ENCODE assay signal across 9 cellular contexts in the genomic region with DNA sequence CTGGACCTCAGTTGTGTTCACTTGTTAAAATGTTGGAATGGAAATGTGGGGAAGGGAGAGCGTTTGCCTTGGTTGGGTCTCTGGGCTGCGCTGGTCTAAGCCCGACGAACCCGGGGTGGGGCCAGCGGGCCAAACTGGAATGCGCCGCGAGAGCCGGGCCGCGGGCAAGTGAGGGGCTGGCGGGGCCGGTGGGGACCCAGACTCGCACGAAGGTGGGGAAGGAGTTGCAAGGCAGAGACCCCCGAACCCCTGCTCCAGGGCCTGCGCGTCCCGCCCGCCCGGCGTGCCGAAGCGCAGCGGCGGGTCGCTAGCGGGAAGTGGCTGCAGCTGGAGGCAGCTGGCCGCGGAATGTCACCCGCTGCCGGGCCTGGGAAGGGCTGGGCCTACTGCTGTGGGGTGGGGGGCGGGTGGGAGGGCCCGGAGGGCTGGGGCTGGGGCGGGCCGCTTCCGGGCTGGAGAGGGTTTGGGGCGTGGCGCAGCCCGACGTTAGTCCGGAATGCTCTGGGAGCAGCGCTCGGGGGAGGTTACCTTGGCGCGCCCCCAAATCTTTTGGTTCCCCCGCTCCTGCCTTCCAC.
A peak's percentile ranks its signal among the peaks of the same experiment; 100 is the strongest.
DNase-seq lines count a peak whose midpoint lies in the region; ATAC-seq, FAIRE-seq and TF ChIP-seq lines count a peak whose summit lies in the region.
"Had no signal": no experiment of that assay in that cellular context is flagged by ENCODE, and none has a peak within 500 bp of the region (broad histone marks: within the 10 kb centered on the region; RNA-seq: fewer than 3 reads in every experiment).

No MANE protein-coding gene starts in this region.

- intact Hi-C loops in naive thymus-derived CD4-positive, alpha-beta T cell (cut with micrococcal nuclease): loop anchor here in 1 of 2 donors (5.0 kb wide), 1 partner anchor 49 kb away; no protein-coding TSS in a partner anchor

- H3K4me3 Mint-ChIP-seq in naive thymus-derived CD4-positive, alpha-beta T cell: peak overlapping the region in 9 of 10 donors; percentile 38 to 75 (median 60)
- peak overlapping the region in 1 of 2 donors; percentile 29 for H3K4me3 Mint-ChIP-seq in activated T-cell treated with anti-CD3 and anti-CD28 coated beads, Interleukin-2, amount 50 U/mL, for 72 hours

- H3K27ac ChIP-seq in naive thymus-derived CD4-positive, alpha-beta T cell (ENCODE audit: low read depth, low read length): no peak overlapping the region

- TF ChIP-seq CTCF in AG04449 (IDR thresholded peaks at IDR 0.05; ENCODE audit: insufficient read depth, low read length, missing control alignments) (no peak), foreskin fibroblast (IDR thresholded peaks at IDR 0.05; ENCODE audit: low read depth, low read length) (no peak)

- POLR2A ChIA-PET in AG04449 (lab: Yijun Ruan, JAX): no interaction called here
- POLR2A ChIA-PET in naive thymus-derived CD4-positive, alpha-beta T cell (lab: Charles Lee): no interaction called here

- FAIRE-seq in RCC 7860 (lab: Jason Lieb, UNC): no peak

- H3K9me3 ChIP-seq in naive thymus-derived CD4-positive, alpha-beta T cell (ENCODE audit: control insufficient read depth in 2 of 3, low read length in 3 of 3): no peaks in the 10 kb centered on the region

- no peaks in the 10 kb centered on the region for H3K36me3 Mint-ChIP-seq in naive thymus-derived CD4-positive, alpha-beta T cell
- no peaks in the 10 kb centered on the region for H3K36me3 Mint-ChIP-seq in activated T-cell treated with anti-CD3 and anti-CD28 coated beads, Interleukin-2, amount 50 U/mL, for 72 hours (ENCODE audit: insufficient read depth in 2 of 2)
- H3K36me3 Mint-ChIP-seq: activated naive CD4-positive, alpha-beta T cell treated with anti-CD3 and anti-CD28 coated beads, Interleukin-2, amount 50 U/mL, for 72 hours had no signal

- CTCF ChIA-PET in AG04449 (lab: Yijun Ruan, JAX): interaction anchor here (1.2 to 3.2 kb wide), 7 partner anchors 9 to 257 kb away, joined by 3 to 24 read pairs (median 6); no protein-coding TSS in a partner anchor
- CTCF ChIA-PET in naive thymus-derived CD4-positive, alpha-beta T cell (lab: Charles Lee): no interaction called here

- H3K9me3 Mint-ChIP-seq in naive thymus-derived CD4-positive, alpha-beta T cell: peaks cover 0 to 2% (median 0%) of the 10 kb centered on the region in 11 donors
- H3K9me3 Mint-ChIP-seq in activated T-cell treated with anti-CD3 and anti-CD28 coated beads, Interleukin-2, amount 50 U/mL, for 72 hours: no peaks in the 10 kb centered on the region
- H3K9me3 Mint-ChIP-seq: activated naive CD4-positive, alpha-beta T cell treated with anti-CD3 and anti-CD28 coated beads, Interleukin-2, amount 50 U/mL, for 72 hours had no signal

- H3K27me3 ChIP-seq in naive thymus-derived CD4-positive, alpha-beta T cell (ENCODE audit: control insufficient read depth in 2 of 2, insufficient read depth in 2 of 2, low read length in 2 of 2): no peaks in the 10 kb centered on the region

- no peaks in the 10 kb centered on the region for H3K36me3 ChIP-seq in naive thymus-derived CD4-positive, alpha-beta T cell (ENCODE audit: control insufficient read depth in 2 of 3, insufficient read depth in 3 of 3, low read length in 3 of 3)

- H3K27ac Mint-ChIP-seq in naive thymus-derived CD4-positive, alpha-beta T cell: no peak overlapping the region
- no peak overlapping the region for H3K27ac Mint-ChIP-seq in activated T-cell treated with anti-CD3 and anti-CD28 coated beads, Interleukin-2, amount 50 U/mL, for 72 hours
- H3K27ac Mint-ChIP-seq: activated naive CD4-positive, alpha-beta T cell treated with anti-CD3 and anti-CD28 coated beads, Interleukin-2, amount 50 U/mL, for 72 hours had no signal

- ATAC-seq in naive thymus-derived CD4-positive, alpha-beta T cell: no peak
- ATAC-seq in activated T-cell treated with anti-CD3 and anti-CD28 coated beads, Interleukin-2, amount 50 U/mL, for 72 hours (replicated peaks in 1 of 2): no peak

- DNase-seq in AG04449 (ENCODE audit: low read depth, low spot score) (no peak), SW480 (ENCODE audit: low spot score) (peak; percentile 81), foreskin fibroblast (peak in 1 of 2 donors; percentile 58), GM19240 (ENCODE audit: insufficient read length, low spot score) (no peak), NCI-H1436 (lab: John Stamatoyannopoulos, UW) (no peak), RCC 7860 (ENCODE audit: low spot score) (no peak)
- DNase-seq in naive thymus-derived CD4-positive, alpha-beta T cell: no peak
- no peak for DNase-seq in activated T-cell treated with anti-CD3 and anti-CD28 coated beads, Interleukin-2, amount 50 U/mL, for 72 hours

- peaks cover 4 to 21% (median 5%) of the 10 kb centered on the region in 7 donors for H3K4me1 Mint-ChIP-seq in naive thymus-derived CD4-positive, alpha-beta T cell
- no peaks in the 10 kb centered on the region for H3K4me1 Mint-ChIP-seq in activated T-cell treated with anti-CD3 and anti-CD28 coated beads, Interleukin-2, amount 50 U/mL, for 72 hours (ENCODE audit: low read depth)

- H3K4me3 ChIP-seq in AG04449 (ENCODE audit: low read depth, low read length) (peak overlapping the region; percentile 27), foreskin fibroblast (ENCODE audit: low read depth in 1 of 2, low read length in 2 of 2) (peak overlapping the region; percentile 35 to 40)
- H3K4me3 ChIP-seq in naive thymus-derived CD4-positive, alpha-beta T cell (ENCODE audit: low read length): no peak overlapping the region

- peaks cover 27 to 68% (median 31%) of the 10 kb centered on the region in 5 donors for H3K27me3 Mint-ChIP-seq in naive thymus-derived CD4-positive, alpha-beta T cell
- peaks cover 33% of the 10 kb centered on the region for H3K27me3 Mint-ChIP-seq in activated T-cell treated with anti-CD3 and anti-CD28 coated beads, Interleukin-2, amount 50 U/mL, for 72 hours (ENCODE audit: low read depth)

- H3K4me1 ChIP-seq in naive thymus-derived CD4-positive, alpha-beta T cell (ENCODE audit: control insufficient read depth in 2 of 2, insufficient read depth in 2 of 2, low read length in 2 of 2): peaks cover 0 to 21% of the 10 kb centered on the region in 2 donors
